17 cellular contexts compared by ENCODE assay signal in the genomic region with DNA sequence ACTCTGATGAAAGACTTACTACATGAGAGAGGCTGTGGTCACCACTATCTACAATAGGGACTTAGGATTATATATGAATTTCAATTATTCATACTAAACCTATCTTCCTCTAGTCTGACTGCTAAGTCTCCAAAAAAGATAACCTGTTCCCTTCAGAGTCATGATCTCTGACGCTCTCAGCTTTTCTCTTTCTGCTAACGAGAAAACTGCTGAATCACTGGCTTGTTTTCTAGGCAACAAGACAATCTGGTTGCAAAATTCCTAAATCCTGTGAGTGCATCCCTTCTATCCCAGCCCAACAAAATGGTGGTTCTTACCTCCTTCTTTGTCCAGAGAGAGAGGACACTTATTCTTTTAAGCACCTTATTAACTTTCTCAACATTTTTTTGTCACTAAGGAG.
DNase-seq lines count a peak whose midpoint lies in the region; ATAC-seq, FAIRE-seq and TF ChIP-seq lines count a peak whose summit lies in the region.
"Had no signal": no experiment of that assay in that cellular context is flagged by ENCODE, and none has a peak within 500 bp of the region (broad histone marks: within the 10 kb centered on the region; RNA-seq: fewer than 3 reads in every experiment).

No MANE protein-coding gene starts in this region.

- TF ChIP-seq CTCF in IMR-90 (conservative IDR thresholded peaks at IDR 0.05; ENCODE audit: low read depth, low read length): no peak
- no peak for TF ChIP-seq CTCF in H1 (IDR thresholded peaks at IDR 0.05; ENCODE audit: control extremely low read depth in 1 of 3, insufficient read depth in 1 of 3, low read depth in 1 of 3, low read length in 3 of 3)
- no peak for TF ChIP-seq CTCF in suprapubic skin (IDR thresholded peaks at IDR 0.05)

- H3K18ac ChIP-seq in IMR-90 (ENCODE audit: low read depth, low read length): no peak overlapping the region
- no peak overlapping the region for H3K18ac ChIP-seq in H1 (ENCODE audit: extremely low read depth, low read length)

- peaks cover 24% of the 10 kb centered on the region for H3K4me1 ChIP-seq in ACC112 (ENCODE audit: control insufficient read depth, insufficient read depth, low read length, unreplicated experiment)
- H3K4me1 ChIP-seq in IMR-90 (ENCODE audit: control insufficient read depth, insufficient read depth, low read length): no peaks in the 10 kb centered on the region
- H3K4me1 ChIP-seq in H1 (replicated peaks in 1 of 4; ENCODE audit: control insufficient read depth in 3 of 4, insufficient read depth in 4 of 4, low read length in 3 of 4): no peaks in the 10 kb centered on the region
- H3K4me1 ChIP-seq in suprapubic skin: no peaks in the 10 kb centered on the region
- H3K4me1 ChIP-seq: HAP-1, pancreas had no signal

- DNase-seq in IMR-90 (no peak), H1 (ENCODE audit: low read depth in 1 of 2, low spot score in 2 of 2) (no peak), myocyte (ENCODE audit: low read depth) (peak; percentile 51), suprapubic skin (ENCODE audit: low spot score in 2 of 2) (no peak), NCI-H345 treated with DMSO at 0.1 percent for 48 hours (lab: John Stamatoyannopoulos, UW; ENCODE audit: unreplicated experiment) (no peak)
- DNase-seq in activated CD4-positive, alpha-beta memory T cell treated with anti-CD3 and anti-CD28 coated beads for 36 hours: no peak
- DNase-seq: ACHN; activated CD4-positive, alpha-beta T cell treated with anti-CD3 and anti-CD28 coated beads, Interleukin-2, amount 50 U/mL, for 1 hour; mucosa of descending colon; pancreas; stimulated activated CD4-positive, alpha-beta T cell treated with anti-CD3 and anti-CD28 coated beads, Interleukin-15, amount 100 ng/mL, for 24 hours; testis had no signal

- no peak overlapping the region for H3K56ac ChIP-seq in IMR-90 (ENCODE audit: extremely low read depth, insufficient read depth, low read length)
- no peak overlapping the region for H3K56ac ChIP-seq in H1 (replicated peaks; ENCODE audit: insufficient read length, low read depth, low read length)

- no peak overlapping the region for H2BK12ac ChIP-seq in H1 (ENCODE audit: low read depth, low read length)

- H3K79me1 ChIP-seq in IMR-90 (ENCODE audit: low read depth in 1 of 2, low read length in 2 of 2): no peaks in the 10 kb centered on the region
- H3K79me1 ChIP-seq in H1 (ENCODE audit: low read depth, low read length): no peaks in the 10 kb centered on the region

- peak overlapping the region; percentile 59 for H2AFZ ChIP-seq in ACC112 (ENCODE audit: low read length, unreplicated experiment)
- H2AFZ ChIP-seq in IMR-90 (replicated peaks; ENCODE audit: low read length, poor library complexity): no peak overlapping the region
- H2AFZ ChIP-seq in H1 (ENCODE audit: low read length): peak overlapping the region; percentile 79

- H4K8ac ChIP-seq in IMR-90 (ENCODE audit: low read depth in 2 of 2, low read length in 2 of 2) (no peak overlapping the region), H1 (ENCODE audit: extremely low read depth, insufficient read depth, low read length) (no peak overlapping the region)

- no peak overlapping the region for H2BK120ac ChIP-seq in IMR-90 (ENCODE audit: low read depth, low read length)
- H2BK120ac ChIP-seq in H1 (replicated peaks; ENCODE audit: low read depth, low read length): no peak overlapping the region

- H3K4me3 ChIP-seq in ACC112 (ENCODE audit: low read depth, low read length) (no peak overlapping the region), IMR-90 (ENCODE audit: insufficient read depth, low read depth, low read length) (no peak overlapping the region), H1 (ENCODE audit: extremely low read depth in 1 of 4, insufficient read depth in 2 of 4, low read depth in 3 of 4, low read length in 4 of 4) (no peak overlapping the region), suprapubic skin (no peak overlapping the region)
- H3K4me3 ChIP-seq: HAP-1, mucosa of descending colon, pancreas, SK-N-MC, testis had no signal

- H3K27ac Mint-ChIP-seq in activated CD4-positive, alpha-beta memory T cell treated with anti-CD3 and anti-CD28 coated beads for 36 hours: no peak overlapping the region

- no peaks in the 10 kb centered on the region for H3K9me1 ChIP-seq in IMR-90 (ENCODE audit: insufficient read depth, low read length)

- H3K23ac ChIP-seq in IMR-90 (ENCODE audit: low read depth, low read length) (no peak overlapping the region), H1 (ENCODE audit: insufficient read length) (no peak overlapping the region)

- H2AK5ac ChIP-seq in IMR-90 (ENCODE audit: low read depth, low read length) (no peak overlapping the region), H1 (ENCODE audit: low read depth, low read length) (no peak overlapping the region)

- H4K91ac ChIP-seq in IMR-90 (ENCODE audit: insufficient read depth, low read depth, low read length) (no peak overlapping the region), H1 (replicated peaks; ENCODE audit: insufficient read length, low read length) (no peak overlapping the region)

- intact Hi-C loops in IMR-90 (cut with micrococcal nuclease): no loop called here
- intact Hi-C loops in activated CD4-positive, alpha-beta memory T cell treated with anti-CD3 and anti-CD28 coated beads for 36 hours (cut with micrococcal nuclease): no loop called here

- H3K27me3 Mint-ChIP-seq in activated CD4-positive, alpha-beta memory T cell treated with anti-CD3 and anti-CD28 coated beads for 36 hours: peaks cover 12% of the 10 kb centered on the region

- H3K9me3 Mint-ChIP-seq in activated CD4-positive, alpha-beta memory T cell treated with anti-CD3 and anti-CD28 coated beads for 36 hours: no peaks in the 10 kb centered on the region

- H2AK9ac ChIP-seq in IMR-90 (replicated peaks; ENCODE audit: low read depth, low read length, poor library complexity): no peak overlapping the region

- BruUV-seq in IMR-90 (replicated peaks; lab: Mats Ljungman, UMichigan): no TSS peak

- H3K27ac ChIP-seq in ACC112 (ENCODE audit: low read depth, low read length): peak overlapping the region; percentile 49
- H3K27ac ChIP-seq in IMR-90 (ENCODE audit: insufficient read depth, low read length): no peak overlapping the region
- no peak overlapping the region for H3K27ac ChIP-seq in H1 (ENCODE audit: low read depth, low read length)
- no peak overlapping the region for H3K27ac ChIP-seq in suprapubic skin
- H3K27ac ChIP-seq: pancreas, SK-N-MC had no signal

- H4K5ac ChIP-seq in IMR-90 (ENCODE audit: low read depth, low read length) (no peak overlapping the region), H1 (ENCODE audit: insufficient read length, low read depth, low read length) (no peak overlapping the region)

- no peaks in the 10 kb centered on the region for H3K23me2 ChIP-seq in H1 (ENCODE audit: low read depth, low read length)

- no peak overlapping the region for H3K4ac ChIP-seq in IMR-90 (ENCODE audit: low read depth, low read length)
- no peak overlapping the region for H3K4ac ChIP-seq in H1 (replicated peaks; ENCODE audit: insufficient read length, low read depth, low read length)

- in situ Hi-C loops in IMR-90 (cut with MboI; ENCODE audit: low sequenced_read_pairs): no loop called here

- no peak overlapping the region for H3K4me3 Mint-ChIP-seq in activated CD4-positive, alpha-beta memory T cell treated with anti-CD3 and anti-CD28 coated beads for 36 hours

- H3K27me3 ChIP-seq in ACC112 (ENCODE audit: insufficient read depth, low read length): no peaks in the 10 kb centered on the region
- peaks cover 4% of the 10 kb centered on the region; the same call in 1 of the 2 replicates for H3K27me3 ChIP-seq in IMR-90 (ENCODE audit: control insufficient read depth, insufficient read depth, low read length)
- H3K27me3 ChIP-seq in H1 (replicated peaks in 1 of 4; ENCODE audit: control insufficient read depth in 3 of 4, extremely low read depth in 1 of 4, insufficient read depth in 3 of 4, low read length in 3 of 4): no peaks in the 10 kb centered on the region
- no peaks in the 10 kb centered on the region for H3K27me3 ChIP-seq in suprapubic skin
- H3K27me3 ChIP-seq: pancreas, testis had no signal

- FAIRE-seq in H1 (lab: Jason Lieb, UNC): no peak
- FAIRE-seq: islet of Langerhans, pancreas had no signal

- TF ChIP-seq POLR2A in IMR-90 (IDR thresholded peaks at IDR 0.05; ENCODE audit: low read depth, low read length): no peak
- no peak for TF ChIP-seq POLR2A in H1 (IDR thresholded peaks at IDR 0.05; ENCODE audit: control extremely low read depth in 1 of 2, low read depth in 2 of 2, low read length in 2 of 2)
- no peak for TF ChIP-seq POLR2A in suprapubic skin (IDR thresholded peaks at IDR 0.05)

- H3K36me3 ChIP-seq in ACC112 (ENCODE audit: insufficient read depth, low read length) (no peaks in the 10 kb centered on the region), IMR-90 (ENCODE audit: control insufficient read depth, insufficient read depth, low read length) (no peaks in the 10 kb centered on the region), H1 (ENCODE audit: control insufficient read depth in 2 of 4, insufficient read depth in 4 of 4, low read length in 3 of 4) (no peaks in the 10 kb centered on the region), suprapubic skin (no peaks in the 10 kb centered on the region)
- H3K36me3 ChIP-seq: HAP-1, pancreas had no signal

- no peak for TF ChIP-seq EP300 in H1 (IDR thresholded peaks at IDR 0.05; ENCODE audit: borderline replicate concordance in 1 of 2, low read depth in 2 of 2, low read length in 2 of 2)
- TF ChIP-seq EP300 in suprapubic skin (IDR thresholded peaks at IDR 0.05): no peak

- no peaks in the 10 kb centered on the region for H4K20me1 ChIP-seq in IMR-90 (ENCODE audit: insufficient read depth, low read length)
- H4K20me1 ChIP-seq in H1 (replicated peaks in 1 of 2; ENCODE audit: control insufficient read depth in 1 of 2, insufficient read depth in 2 of 2, low read length in 2 of 2): no peaks in the 10 kb centered on the region

- H2BK20ac ChIP-seq in IMR-90 (ENCODE audit: low read depth, low read length): no peak overlapping the region
- H2BK20ac ChIP-seq in H1 (ENCODE audit: low read length): no peak overlapping the region

- CTCF ChIA-PET in IMR-90 (lab: Yijun Ruan, JAX) (no interaction called here), H1 (lab: Charles Lee; ENCODE audit: partially characterized antibody) (no interaction called here)
- CTCF ChIA-PET in activated CD4-positive, alpha-beta memory T cell treated with anti-CD3 and anti-CD28 coated beads for 36 hours (lab: Charles Lee): no interaction called here

- whole genome bisulfite sequencing in IMR-90 (ENCODE audit: extremely low coverage in 2 of 2, insufficient read length in 1 of 2), 2 experiments: no CpG with 5 or more reads among the region's 2 CpGs
- 79% methylated on average over 2 of the region's 2 CpGs; no CpG with 5 or more reads in 1 of the 2 experiments for WGBS in H1 (ENCODE audit: extremely low coverage in 1 of 2, insufficient coverage in 1 of 2, insufficient read length in 1 of 2, insufficient replicate concordance in 2 of 2, low coverage in 1 of 2, low lambda C conversion rate in 2 of 2, missing lambda C conversion rate in 1 of 2), 2 experiments
- 42% methylated on average over 2 of the region's 2 CpGs for WGBS in suprapubic skin

- H3K79me2 ChIP-seq in ACC112 (ENCODE audit: control insufficient read depth, insufficient read depth, low read length, unreplicated experiment) (no peaks in the 10 kb centered on the region), H1 (ENCODE audit: control insufficient read depth in 1 of 2, insufficient read depth in 2 of 2, low read length in 2 of 2) (no peaks in the 10 kb centered on the region)

- no peak overlapping the region for H2BK15ac ChIP-seq in IMR-90 (ENCODE audit: low read depth, low read length)
- no peak overlapping the region for H2BK15ac ChIP-seq in H1 (ENCODE audit: low read length)

- TF ChIP-seq RAD21 in IMR-90 (IDR thresholded peaks at IDR 0.05; ENCODE audit: low read length) (no peak), H1 (IDR thresholded peaks at IDR 0.05 in 1 of 2, conservative IDR thresholded peaks at IDR 0.05 in 1 of 2; ENCODE audit: low read depth in 2 of 2, low read length in 2 of 2) (no peak)

- ATAC-seq in IMR-90 (ENCODE audit: low read depth): no peak
- no peak for ATAC-seq in GM18873 (IDR thresholded peaks at IDR 0.05; ENCODE audit: low FRiP score, unreplicated experiment)
- ATAC-seq: mucosa of descending colon had no signal

- dilution Hi-C loops in IMR-90 (cut with HindIII; ENCODE audit: low sequenced_read_pairs, unreplicated experiment): no loop called here

- H3K4me1 Mint-ChIP-seq in activated CD4-positive, alpha-beta memory T cell treated with anti-CD3 and anti-CD28 coated beads for 36 hours (ENCODE audit: low read depth): no peaks in the 10 kb centered on the region

- H3K4me2 ChIP-seq in IMR-90 (ENCODE audit: low read depth, low read length) (no peak overlapping the region), H1 (ENCODE audit: insufficient read depth in 1 of 2, low read depth in 2 of 2, low read length in 2 of 2) (no peak overlapping the region)

- no peaks in the 10 kb centered on the region for H3K36me3 Mint-ChIP-seq in activated CD4-positive, alpha-beta memory T cell treated with anti-CD3 and anti-CD28 coated beads for 36 hours

- H3K9ac ChIP-seq in IMR-90 (ENCODE audit: low read depth, low read length): no peak overlapping the region
- H3K9ac ChIP-seq in H1 (replicated peaks in 1 of 4; ENCODE audit: extremely low read depth in 1 of 4, low read depth in 3 of 4, low read length in 3 of 4): no peak overlapping the region

- H3K9me3 ChIP-seq in IMR-90 (ENCODE audit: control insufficient read depth, insufficient read depth, low read length) (no peaks in the 10 kb centered on the region), H1 (ENCODE audit: insufficient read depth in 2 of 2, low read depth in 1 of 2, low read length in 1 of 2) (no peaks in the 10 kb centered on the region), suprapubic skin (no peaks in the 10 kb centered on the region)
- H3K9me3 ChIP-seq: HAP-1, mucosa of descending colon, pancreas, testis had no signal

- H2BK5ac ChIP-seq in IMR-90 (ENCODE audit: low read depth, low read length, poor library complexity, severe bottlenecking): no peak overlapping the region
- no peak overlapping the region for H2BK5ac ChIP-seq in H1 (ENCODE audit: low read depth, low read length)

- H3K14ac ChIP-seq in IMR-90 (replicated peaks; ENCODE audit: low read depth, low read length): no peak overlapping the region
- H3K14ac ChIP-seq in H1 (ENCODE audit: insufficient read length): no peak overlapping the region

- POLR2A ChIA-PET in IMR-90 (lab: Charles Lee; ENCODE audit: unreplicated experiment) (no interaction called here), H1 (lab: Charles Lee; ENCODE audit: partially characterized antibody) (no interaction called here)
- POLR2A ChIA-PET in activated CD4-positive, alpha-beta memory T cell treated with anti-CD3 and anti-CD28 coated beads for 36 hours (lab: Charles Lee): no interaction called here
